ENCODE assay signal across 25 cellular contexts in the genomic region with DNA sequence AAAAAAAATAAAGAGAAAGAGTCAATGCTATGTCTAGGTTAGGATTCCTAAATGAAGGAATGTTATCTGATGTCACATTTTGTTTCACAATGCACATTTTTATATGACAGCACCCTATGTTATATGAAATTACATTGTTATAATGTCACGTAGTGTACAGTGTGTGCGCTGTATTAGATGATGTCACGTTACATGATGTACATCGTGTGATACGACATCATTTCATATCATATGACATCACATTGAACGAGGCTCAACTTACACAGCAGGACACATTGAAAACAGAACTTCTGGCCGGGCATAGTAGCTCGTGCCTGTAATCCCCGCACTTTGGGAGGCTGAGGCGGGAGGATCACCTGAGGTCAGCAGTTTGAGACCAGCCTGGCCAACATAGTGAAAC.
"Had no signal": no experiment of that assay in that cellular context is flagged by ENCODE, and none has a peak within 500 bp of the region (broad histone marks: within the 10 kb centered on the region; RNA-seq: fewer than 3 reads in every experiment).

No MANE protein-coding gene starts in this region.

- H3K27ac ChIP-seq: colonic mucosa, epithelial cell of prostate, esophagus squamous epithelium, gastrocnemius medialis, heart right ventricle, left lung, lower lobe of right lung had no signal

- H3K36me3 ChIP-seq: colonic mucosa, esophagus squamous epithelium, gastrocnemius medialis, heart right ventricle, left lung, lower lobe of right lung had no signal

- H3K9me3 ChIP-seq: colonic mucosa, esophagus squamous epithelium, gastrocnemius medialis, heart right ventricle, lower lobe of right lung had no signal

- H3K27me3 ChIP-seq: colonic mucosa, esophagus squamous epithelium, gastrocnemius medialis, heart right ventricle, left lung had no signal

- H3K4me1 ChIP-seq: colonic mucosa, gastrocnemius medialis, heart right ventricle, left lung, lower lobe of right lung had no signal

- H3K4me3 ChIP-seq: colonic mucosa, esophagus squamous epithelium, gastrocnemius medialis, heart right ventricle, left lung, lower lobe of right lung, mucosa of descending colon had no signal

- ATAC-seq: effector memory CD8-positive, alpha-beta T cell; esophagus mucosa; gastrocnemius medialis; heart right ventricle; left cardiac atrium; left lung; left ventricle myocardium superior; lower lobe of right lung; mucosa of descending colon had no signal

- DNase-seq: colonic mucosa; cortex of kidney; effector CD8-positive, alpha-beta T cell; effector memory CD8-positive, alpha-beta T cell; erythroblast; esophagus squamous epithelium; foreskin fibroblast; foreskin melanocyte; gastrocnemius medialis; glutamatergic neuron; head of caudate nucleus; heart right ventricle; hippocampal formation; left cardiac atrium; left lung; left ventricle myocardium superior; lower lobe of right lung; mesenchymal stem cell; mucosa of descending colon; naive B cell had no signal

- FAIRE-seq: endothelial cell of umbilical vein, islet of Langerhans, keratinocyte had no signal
